ENCODE assay signal across 16 cellular contexts in the genomic region with DNA sequence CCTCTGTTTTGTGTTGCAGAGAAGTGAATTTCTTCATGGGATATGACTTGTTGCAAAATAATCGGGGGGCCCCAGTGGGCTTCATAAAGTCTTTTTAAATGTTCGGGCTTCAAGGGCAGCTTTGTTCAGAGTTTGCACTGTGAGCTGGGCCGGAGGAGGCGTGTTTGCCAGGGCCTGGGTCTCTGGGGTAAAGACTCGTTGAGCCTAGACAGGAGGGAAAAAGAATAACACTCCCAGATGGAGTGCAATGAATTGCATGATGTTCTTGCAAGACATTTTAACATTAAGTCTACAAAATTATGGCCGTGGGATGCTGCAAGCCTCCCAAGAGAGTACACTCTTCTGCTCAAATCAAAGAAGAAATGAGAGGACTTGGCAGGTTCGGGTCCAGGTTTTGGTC. TPM values are rescaled to one million over a fixed set of nuclear protein-coding genes. Genes with fewer than 3 reads are reported as not detected.
DNase-seq lines count a peak whose midpoint lies in the region; ATAC-seq and TF ChIP-seq lines count a peak whose summit lies in the region.
"Had no signal": no experiment of that assay in that cellular context is flagged by ENCODE, and none has a peak within 500 bp of the region (broad histone marks: within the 10 kb centered on the region; RNA-seq: fewer than 3 reads in every experiment).

No MANE protein-coding gene starts in this region.

- H3K9me3 ChIP-seq in cardiac muscle cell (ENCODE audit: low read depth), result no peaks in the 10 kb centered on the region
- H3K9me3 ChIP-seq: BE2C had no signal

- no peak overlapping the region for H3K4me3 ChIP-seq in cardiac muscle cell

- H3K27ac ChIP-seq in cardiac muscle cell, result peak overlapping the region; percentile 67

- no peaks in the 10 kb centered on the region for H3K36me3 Mint-ChIP-seq in activated CD4-positive, alpha-beta T cell treated with anti-CD3 and anti-CD28 coated beads, Interleukin-2, amount 10 ng/mL, durations not matched to agents 7 days and 5 days (ENCODE audit: low read depth)
- H3K36me3 Mint-ChIP-seq in nephron progenitor cell (ENCODE audit: low read depth) (no peaks in the 10 kb centered on the region), type B pancreatic cell (no peaks in the 10 kb centered on the region)
- H3K36me3 Mint-ChIP-seq: CD4-positive, CD25-positive, alpha-beta regulatory T cell; CD8-positive, alpha-beta memory T cell; IgD-negative memory B cell had no signal

- CTCF ChIA-PET in activated CD4-positive, alpha-beta T cell treated with anti-CD3 and anti-CD28 coated beads, Interleukin-2, amount 10 ng/mL, durations not matched to agents 7 days and 5 days (lab: Charles Lee), result no interaction called here

- no peaks in the 10 kb centered on the region for H3K9me3 Mint-ChIP-seq in activated CD4-positive, alpha-beta T cell treated with anti-CD3 and anti-CD28 coated beads, Interleukin-2, amount 10 ng/mL, durations not matched to agents 7 days and 5 days
- H3K9me3 Mint-ChIP-seq in nephron progenitor cell (no peaks in the 10 kb centered on the region), type B pancreatic cell (no peaks in the 10 kb centered on the region)
- H3K9me3 Mint-ChIP-seq: CD4-positive, CD25-positive, alpha-beta regulatory T cell; CD8-positive, alpha-beta memory T cell; IgD-negative memory B cell had no signal

- no peaks in the 10 kb centered on the region for H3K4me1 Mint-ChIP-seq in activated CD4-positive, alpha-beta T cell treated with anti-CD3 and anti-CD28 coated beads, Interleukin-2, amount 10 ng/mL, durations not matched to agents 7 days and 5 days
- peaks cover 55% of the 10 kb centered on the region for H3K4me1 Mint-ChIP-seq in nephron progenitor cell
- H3K4me1 Mint-ChIP-seq in type B pancreatic cell (ENCODE audit: unreplicated experiment), result peaks cover 35% of the 10 kb centered on the region

- peaks cover 4% of the 10 kb centered on the region for H3K27me3 Mint-ChIP-seq in activated CD4-positive, alpha-beta T cell treated with anti-CD3 and anti-CD28 coated beads, Interleukin-2, amount 10 ng/mL, durations not matched to agents 7 days and 5 days
- H3K27me3 Mint-ChIP-seq in nephron progenitor cell (ENCODE audit: low read depth, poor library complexity) (peaks cover 20% of the 10 kb centered on the region), type B pancreatic cell (peaks cover 35% of the 10 kb centered on the region)

- H3K36me3 ChIP-seq in cardiac muscle cell, result peaks cover 6% of the 10 kb centered on the region
- H3K36me3 ChIP-seq: BE2C had no signal

- DNase-seq in activated CD4-positive, alpha-beta T cell treated with anti-CD3 and anti-CD28 coated beads, Interleukin-2, amount 10 ng/mL, durations not matched to agents 7 days and 5 days, result no peak
- DNase-seq in activated CD4-positive, alpha-beta T cell treated with anti-CD3 and anti-CD28 coated beads, Interleukin-2, amount 50 U/mL, for 1 hour, result no peak
- DNase-seq in cardiac muscle cell (ENCODE audit: low read depth in 1 of 2, low spot score in 1 of 2) (no peak), nephron progenitor cell (no peak), type B pancreatic cell (ENCODE audit: extremely low spot score, unreplicated experiment) (no peak)
- DNase-seq in activated CD8-positive, alpha-beta memory T cell treated with anti-CD3 and anti-CD28 coated beads for 24 hours, result no peak
- DNase-seq: 8988T; BE2C; C1 segment of cervical spinal cord; CD4-positive, CD25-positive, alpha-beta regulatory T cell; CD8-positive, alpha-beta memory T cell; COR-L47; HCEC 1CT had no signal

- H3K27me3 ChIP-seq in cardiac muscle cell, result no peaks in the 10 kb centered on the region

- peaks cover 42% of the 10 kb centered on the region for H3K4me1 ChIP-seq in cardiac muscle cell (ENCODE audit: low read depth)
- H3K4me1 ChIP-seq: BE2C had no signal

- H3K4me3 Mint-ChIP-seq in activated CD4-positive, alpha-beta T cell treated with anti-CD3 and anti-CD28 coated beads, Interleukin-2, amount 10 ng/mL, durations not matched to agents 7 days and 5 days, result no peak overlapping the region
- H3K4me3 Mint-ChIP-seq in nephron progenitor cell, result no peak overlapping the region
- peak overlapping the region; percentile 12 for H3K4me3 Mint-ChIP-seq in type B pancreatic cell
- H3K4me3 Mint-ChIP-seq: CD4-positive, CD25-positive, alpha-beta regulatory T cell; CD8-positive, alpha-beta memory T cell; IgD-negative memory B cell had no signal

- POLR2A ChIA-PET in activated CD4-positive, alpha-beta T cell treated with anti-CD3 and anti-CD28 coated beads, Interleukin-2, amount 10 ng/mL, durations not matched to agents 7 days and 5 days (lab: Charles Lee), result no interaction called here

- TF ChIP-seq CTCF in cardiac muscle cell (IDR thresholded peaks at IDR 0.05; ENCODE audit: low read depth, low read length) (no peak), nephron progenitor cell (IDR thresholded peaks at IDR 0.05) (no peak), type B pancreatic cell (conservative IDR thresholded peaks at IDR 0.05) (no peak)

- peak overlapping the region; percentile 46 for H3K27ac Mint-ChIP-seq in activated CD4-positive, alpha-beta T cell treated with anti-CD3 and anti-CD28 coated beads, Interleukin-2, amount 10 ng/mL, durations not matched to agents 7 days and 5 days
- H3K27ac Mint-ChIP-seq in nephron progenitor cell (peak overlapping the region; percentile 76), type B pancreatic cell (no peak overlapping the region)
- H3K27ac Mint-ChIP-seq: CD4-positive, CD25-positive, alpha-beta regulatory T cell; IgD-negative memory B cell had no signal

- no peak for ATAC-seq in HG03439 (IDR thresholded peaks at IDR 0.05; ENCODE audit: unreplicated experiment)
- ATAC-seq: HepG2 had no signal

RNA-seq across cellular contexts. Expression of a gene that starts 23.6 kb away (rescaled TPM):
- total RNA-seq in activated CD4-positive, alpha-beta T cell treated with anti-CD3 and anti-CD28 coated beads, Interleukin-2, amount 10 ng/mL, durations not matched to agents 7 days and 5 days, result not detected
- total RNA-seq in cardiac muscle cell, result 55.1 and 138 TPM in 2 replicates
- 53.6 and 95.3 TPM in 2 replicates for polyA plus RNA-seq in cardiac muscle cell
- total RNA-seq in type B pancreatic cell (ENCODE audit: low replicate concordance), result 2.5 and 10.2 TPM in 2 replicates
- total RNA-seq: CD4-positive, CD25-positive, alpha-beta regulatory T cell; CD8-positive, alpha-beta memory T cell; HepG2 had no signal
- polyA plus RNA-seq: CD4-positive, CD25-positive, alpha-beta regulatory T cell; CD8-positive, alpha-beta memory T cell; HepG2; IgD-negative memory B cell had no signal
